ENCODE assay signal across 18 cellular contexts in the genomic region with DNA sequence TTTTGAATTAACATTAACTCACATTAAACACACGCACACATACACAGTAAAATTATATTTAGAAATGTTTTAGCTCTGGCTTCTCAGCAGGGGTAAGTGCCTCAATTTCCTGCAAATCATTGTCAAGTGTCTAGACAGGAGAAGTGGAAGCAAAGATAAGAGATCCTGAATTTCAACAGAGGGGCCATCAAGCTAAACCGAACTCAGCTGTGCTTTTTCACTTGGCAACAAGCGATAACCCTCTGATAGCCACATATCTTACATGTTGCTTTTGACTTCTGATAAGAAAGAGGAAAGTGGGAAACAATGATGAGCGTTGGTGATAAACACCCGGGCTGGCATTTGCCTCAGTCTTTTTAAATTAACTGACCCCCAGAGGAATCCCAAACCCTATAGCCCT.
DNase-seq lines count a peak whose midpoint lies in the region; TF ChIP-seq lines count a peak whose summit lies in the region.
"Had no signal": no experiment of that assay in that cellular context is flagged by ENCODE, and none has a peak within 500 bp of the region (broad histone marks: within the 10 kb centered on the region; RNA-seq: fewer than 3 reads in every experiment).

No MANE protein-coding gene starts in this region.

- no TSS peak for BruUV-seq in A673 (replicated peaks; lab: Mats Ljungman, UMichigan)

- intact Hi-C loops in A673 (cut with micrococcal nuclease; ENCODE audit: unreplicated experiment): no loop called here

- H3K27me3 ChIP-seq in A673 (replicated peaks; ENCODE audit: insufficient read depth, low read depth, low read length, poor library complexity): peaks cover 57% of the 10 kb centered on the region
- H3K27me3 ChIP-seq: Peyer's patch, SJCRH30 had no signal

- no peak overlapping the region for H3K4me3 ChIP-seq in A673 (ENCODE audit: low read depth, low read length, poor library complexity, severe bottlenecking)
- no peak overlapping the region for H3K4me3 ChIP-seq in mesodermal cell (ENCODE audit: extremely low read depth, insufficient read depth, low read length, poor library complexity, severe bottlenecking)
- H3K4me3 ChIP-seq: Peyer's patch, SJCRH30 had no signal

- H3K4me1 ChIP-seq in A673 (ENCODE audit: insufficient read depth, low read length, poor library complexity, severe bottlenecking) (no peaks in the 10 kb centered on the region), mesodermal cell (ENCODE audit: control insufficient read depth, insufficient read depth, low read length, poor library complexity, severe bottlenecking) (peaks cover 9% of the 10 kb centered on the region)
- H3K4me1 ChIP-seq: Peyer's patch, SJCRH30 had no signal

- H3K27ac ChIP-seq in A673 (ENCODE audit: low read depth, low read length, poor library complexity, severe bottlenecking) (no peak overlapping the region), mesodermal cell (ENCODE audit: low read depth, low read length, severe bottlenecking) (peak overlapping the region; percentile 19)
- H3K27ac ChIP-seq: Peyer's patch, SJCRH30 had no signal

- no CpG with 5 or more reads among the region's 5 CpGs for WGBS in mesodermal cell (ENCODE audit: insufficient coverage in 2 of 2), 2 experiments

- DNase-seq in A673 (ENCODE audit: low spot score) (peak; percentile 33), KBM-7 (peak; percentile 48), amniotic epithelial cell (ENCODE audit: low read depth) (peak; percentile 17), T-helper 2 cell (no peak), NAMALWA (ENCODE audit: low spot score) (no peak), GM19238 (ENCODE audit: insufficient read length, low spot score) (no peak)
- DNase-seq: H9; KG1; NCI-H1092 treated with DMSO at 0.1 percent for 48 hours; NCI-H1436 treated with DMSO at 0.1 percent for 48 hours; NCI-H1930; NCI-H226; NCI-H524; NCI-H774; NK-92 treated with Interleukin-12 subunit alpha and Interleukin-12 subunit beta, amount 100 ng/mL, for 24 hours; Peyer's patch; SJCRH30 had no signal

- H3K9me3 ChIP-seq in A673 (ENCODE audit: low read depth, low read length, poor library complexity, severe bottlenecking): no peaks in the 10 kb centered on the region
- no peaks in the 10 kb centered on the region for H3K9me3 ChIP-seq in mesodermal cell (ENCODE audit: control insufficient read depth, low read length)
- H3K9me3 ChIP-seq: Peyer's patch, SJCRH30 had no signal

- CTCF ChIA-PET in A673 (lab: Charles Lee): no interaction called here

- POLR2A ChIA-PET in A673 (lab: Charles Lee; ENCODE audit: low non-redundant PET): no interaction called here

- in situ Hi-C loops in KBM-7 (cut with MboI; ENCODE audit: low pct_unique_long_range_greater_than_20kb, low sequenced_read_pairs): no loop called here

- no peak for TF ChIP-seq CTCF in A673 (conservative IDR thresholded peaks at IDR 0.05; ENCODE audit: low read depth, low read length)

- H3K36me3 ChIP-seq in A673 (ENCODE audit: insufficient read depth, low read length, poor library complexity, severe bottlenecking) (no peaks in the 10 kb centered on the region), mesodermal cell (ENCODE audit: control insufficient read depth, insufficient read depth, low read length) (no peaks in the 10 kb centered on the region)
- H3K36me3 ChIP-seq: Peyer's patch, SJCRH30 had no signal

Comparison
In these comparisons a context has a peak if more than half of its experiments do, and no peak if none do; other contexts are left out.
1. DNase-seq: peak in A673 (single experiment), KBM-7 (single experiment) and amniotic epithelial cell (single experiment); none in T-helper 2 cell (0 of 5), NAMALWA (single experiment) and GM19238 (single experiment).